In the genomic region with DNA sequence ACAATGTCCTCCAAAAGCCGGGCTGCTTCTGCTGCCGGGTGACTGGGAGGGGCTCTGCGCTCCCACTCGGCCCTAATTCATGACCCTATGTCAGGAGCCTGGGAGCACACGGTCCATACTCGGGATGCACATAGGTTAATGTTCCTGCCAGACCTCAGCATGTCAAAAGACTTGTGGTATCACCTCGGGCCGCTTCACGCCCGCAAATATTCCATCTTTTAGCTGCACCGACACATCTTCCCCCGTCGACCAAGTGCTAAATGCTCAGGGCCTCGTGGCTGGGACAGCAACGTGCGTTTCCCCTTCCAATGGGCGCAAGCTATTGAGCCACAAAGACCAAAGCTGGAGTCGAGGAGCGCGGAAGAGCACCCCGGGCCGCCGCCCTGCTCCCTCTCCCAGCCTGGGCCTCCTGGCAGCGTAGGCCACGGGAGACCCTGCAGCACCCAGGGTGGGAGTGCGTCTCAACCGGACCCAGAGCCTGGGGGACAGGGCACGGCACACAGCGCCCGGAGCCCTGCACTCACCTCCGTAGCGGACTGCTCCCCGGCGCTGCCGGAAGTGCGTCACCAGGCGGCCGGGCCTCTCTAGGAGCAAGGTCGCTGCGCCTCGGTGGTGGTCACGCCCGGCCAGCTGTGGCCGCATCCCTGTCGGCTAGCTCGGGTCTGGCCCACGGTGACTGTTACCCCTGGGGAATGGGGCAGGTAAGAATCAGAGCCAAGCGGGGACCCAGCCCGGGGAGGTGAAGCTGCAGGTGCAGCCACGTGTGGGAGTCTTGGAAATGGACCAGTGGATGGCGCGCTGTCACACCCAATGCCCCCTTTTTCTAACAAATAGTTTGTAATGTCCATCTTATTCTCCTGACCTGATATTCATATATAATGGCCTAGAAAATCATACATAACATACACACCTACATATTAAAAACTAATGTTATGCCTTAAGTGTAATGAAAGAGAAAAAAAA, we compare ENCODE assay signal across 8 cellular contexts.
DNase-seq lines count a peak whose midpoint lies in the region; ATAC-seq and TF ChIP-seq lines count a peak whose summit lies in the region.

Gene ZNF23, minus strand, starts transcription at position 562 of the 963 bp plus-strand sequence. CDS start 5,451 bp downstream, outside the sequence.

- H3K27ac ChIP-seq in C4-2B: peak within 1 kb of the TSS; percentile 71

- DNase-seq in NCI-H774 (lab: John Stamatoyannopoulos, UW): peak; percentile 24
- peak; percentile 93 for DNase-seq in activated CD8-positive, alpha-beta memory T cell treated with anti-CD3 and anti-CD28 coated beads for 24 hours
- DNase-seq in effector CD8-positive, alpha-beta T cell (lab: John Stamatoyannopoulos, UW): peak; percentile 55
- peak; percentile 86 for DNase-seq in medulla oblongata (ENCODE audit: extremely low spot score)
- peak; percentile 53 to 73 (median 58) for DNase-seq in stimulated activated CD4-positive, alpha-beta T cell treated with anti-CD3 and anti-CD28 coated beads, TNF-alpha, amount 100 ng/mL, for 48 hours (ENCODE audit: low read depth in 3 of 3)

- ATAC-seq in HG03432 (IDR thresholded peaks at IDR 0.05; ENCODE audit: unreplicated experiment): peak; percentile 99

- TF ChIP-seq CTCF in C4-2B (conservative IDR thresholded peaks at IDR 0.05): no peak

- TF ChIP-seq POLR2A in GM19193 (IDR thresholded peaks at IDR 0.05; ENCODE audit: extremely low read depth, insufficient read depth, insufficient read length): peak; percentile 95

Comparison
In these comparisons a context has a peak if more than half of its experiments do, and no peak if none do; other contexts are left out.
1. Peak in every context shown above with its lines: DNase-seq, ATAC-seq and H3K27ac ChIP-seq.
2. DNase-seq: peak in every context shown above with its lines; median percentile 93 in activated CD8-positive, alpha-beta memory T cell treated with anti-CD3 and anti-CD28 coated beads for 24 hours; 86 in medulla oblongata; 58 in stimulated activated CD4-positive, alpha-beta T cell treated with anti-CD3 and anti-CD28 coated beads, TNF-alpha, amount 100 ng/mL, for 48 hours; 55 in effector CD8-positive, alpha-beta T cell; 24 in NCI-H774.